In genomic region chr5:138545919-138546562, GRCh38 we compare ENCODE assay signal across 11 cellular contexts. TPM values are rescaled to one million over a fixed set of nuclear protein-coding genes. Genes with fewer than 3 reads are reported as not detected.
DNase-seq lines count a peak whose midpoint lies in the region; ATAC-seq and TF ChIP-seq lines count a peak whose summit lies in the region.
"Had no signal": no experiment of that assay in that cellular context is flagged by ENCODE, and none has a peak within 500 bp of the region (broad histone marks: within the 10 kb centered on the region; RNA-seq: fewer than 3 reads in every experiment).

No MANE protein-coding gene starts in this region.

- POLR2A ChIA-PET in A673 (lab: Charles Lee; ENCODE audit: low non-redundant PET): no interaction called here
- POLR2A ChIA-PET in activated CD8-positive, alpha-beta T cell treated with anti-CD3 and anti-CD28 coated beads for 36 hours (lab: Charles Lee): interaction anchor here (0.6 to 4.3 kb wide), 7 partner anchors 9 to 1016 kb away, joined by 3 to 18 read pairs (median 4); no protein-coding TSS in a partner anchor

- peaks cover 48% of the 10 kb centered on the region for H3K4me1 Mint-ChIP-seq in activated CD8-positive, alpha-beta T cell treated with anti-CD3 and anti-CD28 coated beads for 36 hours (ENCODE audit: low read depth)
- H3K4me1 Mint-ChIP-seq in immature natural killer cell: peaks cover 60 to 67% of the 10 kb centered on the region in 2 donors
- peaks cover 57% of the 10 kb centered on the region for H3K4me1 Mint-ChIP-seq in activated naive CD4-positive, alpha-beta T cell treated with anti-CD3 and anti-CD28 coated beads for 36 hours (ENCODE audit: low read depth)

- H3K4me2 ChIP-seq in DOHH2 (ENCODE audit: low read length): peak overlapping the region; percentile 3; the same call in 1 of the 2 replicates

- TF ChIP-seq POLR2A in lower leg skin (IDR thresholded peaks at IDR 0.05): no peak

- BruUV-seq in A673 (replicated peaks; lab: Mats Ljungman, UMichigan): TSS peak; percentile 0

- H3K4me3 ChIP-seq in A673 (ENCODE audit: low read depth, low read length, poor library complexity, severe bottlenecking): no peak overlapping the region
- no peak overlapping the region for H3K4me3 ChIP-seq in DOHH2 (ENCODE audit: low read length)
- H3K4me3 ChIP-seq in lower leg skin (ENCODE audit: low read depth, poor library complexity, severe bottlenecking): no peak overlapping the region

- 65 to 69% methylated on average over 6 of the region's 6 CpGs for WGBS in lower leg skin, 2 donors

- intact Hi-C loops in A673 (cut with micrococcal nuclease; ENCODE audit: unreplicated experiment) (loop anchor here (5.0 kb wide), 2 partner anchors 94 to 364 kb away; no protein-coding TSS in a partner anchor), lower leg skin (cut with DNase I; ENCODE audit: low total_unique reads) (loop anchor here (10.0 kb wide), 1 partner anchor 81 kb away; the partner anchor contains the start of gene EGR1)
- intact Hi-C loops in activated CD8-positive, alpha-beta T cell treated with anti-CD3 and anti-CD28 coated beads for 36 hours (cut with micrococcal nuclease): no loop called here
- intact Hi-C loops in activated naive CD4-positive, alpha-beta T cell treated with anti-CD3 and anti-CD28 coated beads for 36 hours (cut with micrococcal nuclease): no loop called here

- H3K9me2 ChIP-seq in DOHH2 (replicated peaks; ENCODE audit: control insufficient read depth, low read length): no peaks in the 10 kb centered on the region

- H3K36me3 ChIP-seq in A673 (ENCODE audit: insufficient read depth, low read length, poor library complexity, severe bottlenecking) (peaks cover 4% of the 10 kb centered on the region), DOHH2 (ENCODE audit: control insufficient read depth, low read length) (peaks cover 39% of the 10 kb centered on the region)

- 0 out of 2 replicates have a peak, but pooled peaks cover 3% of the 10 kb centered on the region for H3F3A ChIP-seq in DOHH2 (ENCODE audit: control insufficient read depth, insufficient read depth)

- H3K27ac ChIP-seq in A673 (ENCODE audit: low read depth, low read length, poor library complexity, severe bottlenecking): peak overlapping the region; percentile 10
- H3K27ac ChIP-seq in DOHH2 (ENCODE audit: low read depth, low read length): no peak overlapping the region

- H3K79me2 ChIP-seq in DOHH2 (ENCODE audit: control insufficient read depth, low read length): peaks cover 85% of the 10 kb centered on the region

- no peaks in the 10 kb centered on the region for H3K9me3 ChIP-seq in A673 (ENCODE audit: low read depth, low read length, poor library complexity, severe bottlenecking)
- no peaks in the 10 kb centered on the region for H3K9me3 ChIP-seq in DOHH2 (ENCODE audit: control insufficient read depth, insufficient read depth, low read length)

- H3K27me3 ChIP-seq in A673 (replicated peaks; ENCODE audit: insufficient read depth, low read depth, low read length, poor library complexity) (no peaks in the 10 kb centered on the region), DOHH2 (ENCODE audit: control insufficient read depth, low read length) (no peaks in the 10 kb centered on the region)

- peaks cover 35% of the 10 kb centered on the region for H3K36me3 Mint-ChIP-seq in activated CD8-positive, alpha-beta T cell treated with anti-CD3 and anti-CD28 coated beads for 36 hours (ENCODE audit: low read depth)
- H3K36me3 Mint-ChIP-seq in immature natural killer cell: peaks cover 0 to 4% (median 0%) of the 10 kb centered on the region in 3 donors
- H3K36me3 Mint-ChIP-seq in activated naive CD4-positive, alpha-beta T cell treated with anti-CD3 and anti-CD28 coated beads for 36 hours (ENCODE audit: low read depth): peaks cover 17% of the 10 kb centered on the region

- H3K4me3 Mint-ChIP-seq in activated CD8-positive, alpha-beta T cell treated with anti-CD3 and anti-CD28 coated beads for 36 hours: peak overlapping the region; percentile 37
- peak overlapping the region in 4 of 5 donors; percentile 21 to 52 (median 42) for H3K4me3 Mint-ChIP-seq in immature natural killer cell
- H3K4me3 Mint-ChIP-seq in activated naive CD4-positive, alpha-beta T cell treated with anti-CD3 and anti-CD28 coated beads for 36 hours: no peak overlapping the region

- in situ Hi-C loops in KBM-7 (cut with MboI; ENCODE audit: low pct_unique_long_range_greater_than_20kb, low sequenced_read_pairs): no loop called here

- H3K4me1 ChIP-seq in A673 (ENCODE audit: insufficient read depth, low read length, poor library complexity, severe bottlenecking): peaks cover 14% of the 10 kb centered on the region
- H3K4me1 ChIP-seq in DOHH2 (ENCODE audit: control insufficient read depth, low read length): peaks cover 31% of the 10 kb centered on the region

- H3K27me3 Mint-ChIP-seq in activated CD8-positive, alpha-beta T cell treated with anti-CD3 and anti-CD28 coated beads for 36 hours: no peaks in the 10 kb centered on the region
- peaks cover 11 to 19% (median 16%) of the 10 kb centered on the region in 3 donors for H3K27me3 Mint-ChIP-seq in immature natural killer cell (ENCODE audit: low read depth in 3 of 3)
- no peaks in the 10 kb centered on the region for H3K27me3 Mint-ChIP-seq in activated naive CD4-positive, alpha-beta T cell treated with anti-CD3 and anti-CD28 coated beads for 36 hours (ENCODE audit: low read depth)

- CTCF ChIA-PET in A673 (lab: Charles Lee): interaction anchor here (0.5 kb wide), 1 partner anchor 43 kb away, joined by 8 read pairs; no protein-coding TSS in a partner anchor
- CTCF ChIA-PET in activated CD8-positive, alpha-beta T cell treated with anti-CD3 and anti-CD28 coated beads for 36 hours (lab: Charles Lee): interaction anchor here (0.6 to 3.1 kb wide), 5 partner anchors 10 to 236 kb away, joined by 3 to 13 read pairs (median 3); no protein-coding TSS in a partner anchor
- CTCF ChIA-PET in activated naive CD4-positive, alpha-beta T cell treated with anti-CD3 and anti-CD28 coated beads for 36 hours (lab: Charles Lee): interaction anchor here (0.7 to 3.4 kb wide), 4 partner anchors 10 to 95 kb away, joined by 3 to 40 read pairs (median 10); no protein-coding TSS in a partner anchor

- H4K20me1 ChIP-seq in DOHH2 (ENCODE audit: control insufficient read depth, insufficient read depth, low read depth, low read length): peaks cover 9% of the 10 kb centered on the region

- H3K27ac Mint-ChIP-seq in activated CD8-positive, alpha-beta T cell treated with anti-CD3 and anti-CD28 coated beads for 36 hours: peak overlapping the region; percentile 42
- H3K27ac Mint-ChIP-seq in immature natural killer cell: peak overlapping the region in 5 of 6 donors; percentile 78 to 100 (median 80)
- H3K27ac Mint-ChIP-seq in activated naive CD4-positive, alpha-beta T cell treated with anti-CD3 and anti-CD28 coated beads for 36 hours: no peak overlapping the region

- DNase-seq in A673 (ENCODE audit: low spot score) (no peak), immature natural killer cell (no peak), KBM-7 (no peak), lower leg skin (ENCODE audit: low spot score in 2 of 2) (no peak), GF-D8 (lab: John Stamatoyannopoulos, UW) (no peak)
- DNase-seq in activated CD8-positive, alpha-beta T cell treated with anti-CD3 and anti-CD28 coated beads for 36 hours: no peak
- DNase-seq in activated naive CD4-positive, alpha-beta T cell treated with anti-CD3 and anti-CD28 coated beads for 36 hours: no peak
- DNase-seq: activated CD4-positive, alpha-beta T cell treated with anti-CD3 and anti-CD28 coated beads, Interleukin-2, amount 50 U/mL, for 48 hours; NCI-H446 treated with DMSO at 0.1 percent for 48 hours; SHP77 had no signal

- ATAC-seq in activated CD8-positive, alpha-beta T cell treated with anti-CD3 and anti-CD28 coated beads for 36 hours: no peak

- TF ChIP-seq CTCF in A673 (conservative IDR thresholded peaks at IDR 0.05; ENCODE audit: low read depth, low read length) (no peak), DOHH2 (IDR thresholded peaks at IDR 0.05; ENCODE audit: low read depth, low read length, poor library complexity, severe bottlenecking) (no peak), lower leg skin (IDR thresholded peaks at IDR 0.05) (no peak)
- no peak for TF ChIP-seq CTCF in activated CD8-positive, alpha-beta T cell treated with anti-CD3 and anti-CD28 coated beads for 36 hours (IDR thresholded peaks at IDR 0.05)

- H3K9me3 Mint-ChIP-seq in activated CD8-positive, alpha-beta T cell treated with anti-CD3 and anti-CD28 coated beads for 36 hours: no peaks in the 10 kb centered on the region
- no peaks in the 10 kb centered on the region for H3K9me3 Mint-ChIP-seq in immature natural killer cell
- H3K9me3 Mint-ChIP-seq in activated naive CD4-positive, alpha-beta T cell treated with anti-CD3 and anti-CD28 coated beads for 36 hours: no peaks in the 10 kb centered on the region

RNA-seq across cellular contexts. Expression of gene ETF1, which starts 3.0 kb away (rescaled TPM):
- total RNA-seq in A673 (2021): 172 and 191 TPM in 2 replicates
- total RNA-seq in activated CD8-positive, alpha-beta T cell treated with anti-CD3 and anti-CD28 coated beads for 36 hours: 100 to 1,000 TPM; 154 to 161 TPM
- polyA plus RNA-seq in immature natural killer cell: 10 to 100 TPM; 30.0 to 38.2 (median 33.5) TPM
- 10 to 100 TPM; 64.2 to 92.2 (median 81.3) TPM for total RNA-seq in lower leg skin
- 100 to 1,000 TPM in 1 of 2 experiments, 10 to 100 TPM in 1; 99.8 to 107 TPM for total RNA-seq in activated naive CD4-positive, alpha-beta T cell treated with anti-CD3 and anti-CD28 coated beads for 36 hours

RNA-seq across cellular contexts. Expression of gene HSPA9, which starts 29.2 kb away (rescaled TPM):
- total RNA-seq in A673 (2021) (502 TPM in 2 replicates), lower leg skin (100 to 1,000 TPM; 206 to 248 (median 216) TPM)
- 100 to 1,000 TPM; 426 to 442 TPM for total RNA-seq in activated CD8-positive, alpha-beta T cell treated with anti-CD3 and anti-CD28 coated beads for 36 hours
- 100 to 1,000 TPM in 2 of 3 donors, 10 to 100 TPM in 1; 92.8 to 153 (median 145) TPM for polyA plus RNA-seq in immature natural killer cell
- 100 to 1,000 TPM; 457 to 472 TPM for total RNA-seq in activated naive CD4-positive, alpha-beta T cell treated with anti-CD3 and anti-CD28 coated beads for 36 hours

Comparison
In these comparisons a context has a peak if more than half of its experiments do, and no peak if none do; other contexts are left out.
1. intact Hi-C loops: an anchor here in A673 (5.0 kb wide) and lower leg skin (10.0 kb wide); none called in activated CD8-positive, alpha-beta T cell treated with anti-CD3 and anti-CD28 coated beads for 36 hours and activated naive CD4-positive, alpha-beta T cell treated with anti-CD3 and anti-CD28 coated beads for 36 hours.